15 cellular contexts compared by ENCODE assay signal in genomic region chr1:200666309-200666708, GRCh38. TPM values are rescaled to one million over a fixed set of nuclear protein-coding genes. Genes with fewer than 3 reads are reported as not detected.
A peak's percentile ranks its signal among the peaks of the same experiment; 100 is the strongest.
DNase-seq lines count a peak whose midpoint lies in the region; ATAC-seq and TF ChIP-seq lines count a peak whose summit lies in the region.
"Had no signal": no experiment of that assay in that cellular context is flagged by ENCODE, and none has a peak within 500 bp of the region (broad histone marks: within the 10 kb centered on the region; RNA-seq: fewer than 3 reads in every experiment).

No MANE protein-coding gene starts in this region.

- no peak for DNase-seq in activated naive CD4-positive, alpha-beta T cell treated with anti-CD3 and anti-CD28 coated beads for 36 hours
- DNase-seq in SK-N-MC (ENCODE audit: low read depth, low spot score) (no peak), stomach (no peak), NCI-H2227 (lab: John Stamatoyannopoulos, UW; ENCODE audit: unreplicated experiment) (no peak), middle frontal gyrus (ENCODE audit: extremely low spot score, low spot score) (no peak)
- DNase-seq: activated CD8-positive, alpha-beta T cell treated with anti-CD3 and anti-CD28 coated beads for 36 hours; activated gamma-delta T cell treated with Interleukin-2 at 50 U/mL for 16 hours; GOT3; kidney glomerular epithelial cell; NCI-H1105; NCI-H446 treated with DMSO at 0.1 percent for 48 hours; stimulated activated CD4-positive, alpha-beta T cell treated with anti-CD3 and anti-CD28 coated beads, Interleukin-2, amount 100 ng/mL, for 48 hours had no signal

- CTCF ChIA-PET in activated naive CD4-positive, alpha-beta T cell treated with anti-CD3 and anti-CD28 coated beads for 36 hours (lab: Charles Lee) = interaction anchor here (0.6 kb wide), 1 partner anchor 44 kb away, joined by 3 read pairs; no protein-coding TSS in a partner anchor

- H3K9me3 ChIP-seq in SK-N-MC (ENCODE audit: low read depth, low read length) (no peaks in the 10 kb centered on the region), iPS-18a (ENCODE audit: control insufficient read depth, low read depth, low read length) (no peaks in the 10 kb centered on the region), stomach (no peaks in the 10 kb centered on the region)

- no peak for ATAC-seq in HG03342 (IDR thresholded peaks at IDR 0.05; ENCODE audit: unreplicated experiment)
- ATAC-seq: activated CD8-positive, alpha-beta T cell treated with anti-CD3 and anti-CD28 coated beads for 36 hours had no signal

- no peak for TF ChIP-seq POLR2A in stomach (IDR thresholded peaks at IDR 0.05)

- peak overlapping the region; percentile 23 for H3K4me3 Mint-ChIP-seq in activated naive CD4-positive, alpha-beta T cell treated with anti-CD3 and anti-CD28 coated beads, Interleukin-2, amount 50 U/mL, for 24 hours
- no peak overlapping the region for H3K4me3 Mint-ChIP-seq in activated naive CD4-positive, alpha-beta T cell treated with anti-CD3 and anti-CD28 coated beads for 36 hours
- H3K4me3 Mint-ChIP-seq: activated CD8-positive, alpha-beta T cell treated with anti-CD3 and anti-CD28 coated beads for 36 hours had no signal

- H3K9ac ChIP-seq in SK-N-MC (ENCODE audit: insufficient read length) = no peak overlapping the region
- peak overlapping the region; percentile 1 for H3K9ac ChIP-seq in iPS-18a (ENCODE audit: low read length)

- no peak for TF ChIP-seq EP300 in stomach (IDR thresholded peaks at IDR 0.05)

- H3K27ac ChIP-seq in SK-N-MC = 0 out of 2 replicates have a peak overlapping the region, but pooled peaks have one; percentile 22
- H3K27ac ChIP-seq in iPS-18a (ENCODE audit: low read length) = no peak overlapping the region
- peak overlapping the region in 3 of 5 donors; percentile 15 to 42 (median 31) for H3K27ac ChIP-seq in stomach

- intact Hi-C loops in activated naive CD4-positive, alpha-beta T cell treated with anti-CD3 and anti-CD28 coated beads for 36 hours (cut with micrococcal nuclease) = loop anchor here (10.0 kb wide), 1 partner anchor 838 kb away; the partner anchor contains the start of gene CSRP1
- intact Hi-C loops in stomach (cut with DNase I; ENCODE audit: low total_unique reads) = no loop called here

- H3K36me3 Mint-ChIP-seq in activated naive CD4-positive, alpha-beta T cell treated with anti-CD3 and anti-CD28 coated beads, Interleukin-2, amount 50 U/mL, for 24 hours = peaks cover 16% of the 10 kb centered on the region
- peaks cover 27% of the 10 kb centered on the region for H3K36me3 Mint-ChIP-seq in activated naive CD4-positive, alpha-beta T cell treated with anti-CD3 and anti-CD28 coated beads for 36 hours (ENCODE audit: low read depth)

- no peaks in the 10 kb centered on the region for H3K27me3 Mint-ChIP-seq in activated naive CD4-positive, alpha-beta T cell treated with anti-CD3 and anti-CD28 coated beads, Interleukin-2, amount 50 U/mL, for 24 hours
- H3K27me3 Mint-ChIP-seq in activated naive CD4-positive, alpha-beta T cell treated with anti-CD3 and anti-CD28 coated beads for 36 hours (ENCODE audit: low read depth) = no peaks in the 10 kb centered on the region
- H3K27me3 Mint-ChIP-seq: activated CD8-positive, alpha-beta T cell treated with anti-CD3 and anti-CD28 coated beads for 36 hours had no signal

- no peak for TF ChIP-seq CTCF in stomach (IDR thresholded peaks at IDR 0.05)

- H3K4me1 ChIP-seq in iPS-18a (ENCODE audit: control insufficient read depth, low read depth, low read length) (peaks cover 19% of the 10 kb centered on the region), stomach (peaks cover 10 to 55% (median 32%) of the 10 kb centered on the region in 4 donors)

- no peaks in the 10 kb centered on the region for H3K9me3 Mint-ChIP-seq in activated naive CD4-positive, alpha-beta T cell treated with anti-CD3 and anti-CD28 coated beads, Interleukin-2, amount 50 U/mL, for 24 hours
- no peaks in the 10 kb centered on the region for H3K9me3 Mint-ChIP-seq in activated naive CD4-positive, alpha-beta T cell treated with anti-CD3 and anti-CD28 coated beads for 36 hours
- H3K9me3 Mint-ChIP-seq: activated CD8-positive, alpha-beta T cell treated with anti-CD3 and anti-CD28 coated beads for 36 hours had no signal

- H3K36me3 ChIP-seq in SK-N-MC (ENCODE audit: insufficient read depth, low read length) = peaks cover 14% of the 10 kb centered on the region; the same call in 1 of the 2 replicates
- H3K36me3 ChIP-seq in iPS-18a (ENCODE audit: control insufficient read depth, low read depth, low read length) = peaks cover 27% of the 10 kb centered on the region
- H3K36me3 ChIP-seq in stomach = peaks cover 23 to 52% (median 47%) of the 10 kb centered on the region in 4 donors

- H3K4me3 ChIP-seq in SK-N-MC (no peak overlapping the region), iPS-18a (ENCODE audit: low read length) (peak overlapping the region; percentile 3), stomach (no peak overlapping the region)

- H3K27me3 ChIP-seq in iPS-18a (ENCODE audit: control insufficient read depth, insufficient read depth, low read length) (no peaks in the 10 kb centered on the region), stomach (no peaks in the 10 kb centered on the region)

- no peak overlapping the region for H3K27ac Mint-ChIP-seq in activated naive CD4-positive, alpha-beta T cell treated with anti-CD3 and anti-CD28 coated beads, Interleukin-2, amount 50 U/mL, for 24 hours
- H3K27ac Mint-ChIP-seq in activated naive CD4-positive, alpha-beta T cell treated with anti-CD3 and anti-CD28 coated beads for 36 hours = no peak overlapping the region
- H3K27ac Mint-ChIP-seq: activated CD8-positive, alpha-beta T cell treated with anti-CD3 and anti-CD28 coated beads for 36 hours had no signal

- H3K4me1 Mint-ChIP-seq in activated naive CD4-positive, alpha-beta T cell treated with anti-CD3 and anti-CD28 coated beads, Interleukin-2, amount 50 U/mL, for 24 hours = peaks cover 72% of the 10 kb centered on the region
- peaks cover 49% of the 10 kb centered on the region for H3K4me1 Mint-ChIP-seq in activated naive CD4-positive, alpha-beta T cell treated with anti-CD3 and anti-CD28 coated beads for 36 hours (ENCODE audit: low read depth)

- WGBS in stomach, 5 donors = 69 to 84% (median 82%) methylated on average over 8 of the region's 8 CpGs

RNA-seq across cellular contexts. Expression of gene DDX59, which starts 3.4 kb away (rescaled TPM):
- total RNA-seq in activated naive CD4-positive, alpha-beta T cell treated with anti-CD3 and anti-CD28 coated beads for 36 hours = 10 to 100 TPM; 20.9 to 22.7 TPM
- 10 to 100 TPM; 14.6 to 23.9 (median 22.3) TPM for total RNA-seq in stomach
- 10 to 100 TPM; 12.1 to 21.0 (median 18.3) TPM for polyA plus RNA-seq in stomach

RNA-seq across cellular contexts. Expression of gene KIF14, which starts 45.8 kb away (rescaled TPM):
- total RNA-seq in activated naive CD4-positive, alpha-beta T cell treated with anti-CD3 and anti-CD28 coated beads for 36 hours = 10 to 100 TPM; 16.4 to 16.9 TPM
- 1 to 10 TPM in 2 of 5 donors, under 1 TPM in 3; 0.43 to 2.2 (median 0.87) TPM for total RNA-seq in stomach
- polyA plus RNA-seq in stomach = under 1 TPM in 2 of 3 donors, not detected in 1; 0.25 to 0.63 TPM

Comparison
In these comparisons a context has a peak if more than half of its experiments do, and no peak if none do; other contexts are left out.
1. RNA of gene KIF14, which starts 45.8 kb away (total RNA-seq): 16.4 to 16.9 TPM in activated naive CD4-positive, alpha-beta T cell treated with anti-CD3 and anti-CD28 coated beads for 36 hours; 0.43 to 2.2 TPM in stomach; every median in the first group is over 4 times any median in the second.